Comparison of ENCODE assay signal across 8 cellular contexts in the genomic region with DNA sequence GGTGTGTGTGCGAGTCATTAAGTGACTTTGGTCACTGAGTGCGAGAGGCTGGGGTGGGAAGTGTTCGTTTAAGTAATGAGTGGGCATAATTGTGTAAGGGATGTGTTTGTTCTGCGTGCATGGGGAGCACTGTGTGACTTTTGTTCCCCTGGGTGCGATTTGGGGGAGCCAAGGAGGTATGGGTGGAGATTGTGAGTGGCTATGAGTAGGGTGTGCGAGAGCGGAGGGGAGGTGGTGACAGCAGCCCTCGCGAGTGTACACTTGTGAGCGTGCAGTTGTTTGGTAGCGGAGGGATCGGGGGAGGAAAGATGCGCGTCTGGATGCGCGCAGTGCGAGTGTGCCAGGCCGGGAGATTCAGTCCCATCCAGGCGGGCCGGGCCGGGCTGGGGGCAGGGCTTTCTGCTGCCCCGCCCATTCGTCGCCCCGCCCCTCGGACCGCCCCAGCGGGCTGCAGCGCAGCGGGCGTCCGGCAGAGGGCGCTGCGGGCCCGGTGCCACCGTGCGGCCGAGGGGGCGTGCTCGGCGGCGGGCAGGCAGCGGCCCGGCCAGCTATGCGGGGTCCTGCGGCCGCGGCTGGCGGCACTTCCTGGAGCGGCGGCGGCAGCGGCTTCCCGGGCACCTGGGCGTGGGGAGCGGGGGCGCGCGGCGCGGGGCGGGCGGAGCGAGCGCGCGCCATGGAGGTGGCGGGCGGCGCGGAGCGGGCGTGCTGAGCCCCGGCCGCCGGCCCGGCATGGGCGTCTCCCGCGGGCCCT. TPM values are rescaled to one million over a fixed set of nuclear protein-coding genes. Genes with fewer than 3 reads are reported as not detected.
A peak's percentile ranks its signal among the peaks of the same experiment; 100 is the strongest.
DNase-seq lines count a peak whose midpoint lies in the region; ATAC-seq, FAIRE-seq and TF ChIP-seq lines count a peak whose summit lies in the region.

A gene with protein sequence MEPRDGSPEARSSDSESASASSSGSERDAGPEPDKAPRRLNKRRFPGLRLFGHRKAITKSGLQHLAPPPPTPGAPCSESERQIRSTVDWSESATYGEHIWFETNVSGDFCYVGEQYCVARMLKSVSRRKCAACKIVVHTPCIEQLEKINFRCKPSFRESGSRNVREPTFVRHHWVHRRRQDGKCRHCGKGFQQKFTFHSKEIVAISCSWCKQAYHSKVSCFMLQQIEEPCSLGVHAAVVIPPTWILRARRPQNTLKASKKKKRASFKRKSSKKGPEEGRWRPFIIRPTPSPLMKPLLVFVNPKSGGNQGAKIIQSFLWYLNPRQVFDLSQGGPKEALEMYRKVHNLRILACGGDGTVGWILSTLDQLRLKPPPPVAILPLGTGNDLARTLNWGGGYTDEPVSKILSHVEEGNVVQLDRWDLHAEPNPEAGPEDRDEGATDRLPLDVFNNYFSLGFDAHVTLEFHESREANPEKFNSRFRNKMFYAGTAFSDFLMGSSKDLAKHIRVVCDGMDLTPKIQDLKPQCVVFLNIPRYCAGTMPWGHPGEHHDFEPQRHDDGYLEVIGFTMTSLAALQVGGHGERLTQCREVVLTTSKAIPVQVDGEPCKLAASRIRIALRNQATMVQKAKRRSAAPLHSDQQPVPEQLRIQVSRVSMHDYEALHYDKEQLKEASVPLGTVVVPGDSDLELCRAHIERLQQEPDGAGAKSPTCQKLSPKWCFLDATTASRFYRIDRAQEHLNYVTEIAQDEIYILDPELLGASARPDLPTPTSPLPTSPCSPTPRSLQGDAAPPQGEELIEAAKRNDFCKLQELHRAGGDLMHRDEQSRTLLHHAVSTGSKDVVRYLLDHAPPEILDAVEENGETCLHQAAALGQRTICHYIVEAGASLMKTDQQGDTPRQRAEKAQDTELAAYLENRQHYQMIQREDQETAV (plus strand): TSS at position 578 of the 751 bp plus-strand sequence. CDS start 197 bp downstream, outside the sequence.

- H3K4me2 ChIP-seq in fibroblast of lung (ENCODE audit: extremely low read depth, insufficient read depth, low read length) = peak within 1 kb of the TSS; percentile 88

- peak within 1 kb of the TSS; percentile 74 to 91 (median 84) for H3K4me3 ChIP-seq in fibroblast of lung (replicated peaks in 1 of 4; ENCODE audit: control extremely low read depth in 1 of 4, insufficient read depth in 1 of 4, low read depth in 3 of 4, low read length in 4 of 4)

- H3K36me3 Mint-ChIP-seq in naive thymus-derived CD8-positive, alpha-beta T cell = peaks cover 0 to 5% (median 0%) of the 10 kb centered on the region in 3 donors

- ATAC-seq in GM21360 (IDR thresholded peaks at IDR 0.05; ENCODE audit: unreplicated experiment) = peak; percentile 63
- peak; percentile 63 to 68 for ATAC-seq in naive thymus-derived CD8-positive, alpha-beta T cell

- no peaks in the 10 kb centered on the region for H3K36me3 ChIP-seq in fibroblast of lung (ENCODE audit: control insufficient read depth, insufficient read depth, low read length)

- no peaks in the 10 kb centered on the region for H3K9me3 ChIP-seq in fibroblast of lung (ENCODE audit: control insufficient read depth, insufficient read depth, low read depth, low read length)

- no peaks in the 10 kb centered on the region for H4K20me1 ChIP-seq in fibroblast of lung (ENCODE audit: control insufficient read depth, extremely low read depth, insufficient read depth, low read length)

- H2AFZ ChIP-seq in fibroblast of lung (ENCODE audit: low read length) = peak within 1 kb of the TSS; percentile 72

- POLR2A ChIA-PET in naive thymus-derived CD8-positive, alpha-beta T cell (lab: Charles Lee) = interaction anchor here (0.6 to 15.9 kb wide), 5 partner anchors 15 to 31 kb away, joined by 3 to 303 read pairs (median 3); no protein-coding TSS in a partner anchor

- H3K27me3 Mint-ChIP-seq in naive thymus-derived CD8-positive, alpha-beta T cell = no peaks in the 10 kb centered on the region

- peaks cover 9% of the 10 kb centered on the region for H3K4me1 ChIP-seq in fibroblast of lung (ENCODE audit: control insufficient read depth, extremely low read depth, insufficient read depth, low read length)

- peak within 1 kb of the TSS; percentile 74 for H3K9ac ChIP-seq in fibroblast of lung (ENCODE audit: insufficient read depth, low read length)

- H3K27ac ChIP-seq in fibroblast of lung (ENCODE audit: insufficient read depth, low read length) = peak within 1 kb of the TSS; percentile 23

- H3K27ac Mint-ChIP-seq in naive thymus-derived CD8-positive, alpha-beta T cell = peak within 1 kb of the TSS; percentile 91 to 98 (median 94)

- DNase-seq in DMS114 treated with DMSO at 0.1 percent for 48 hours (lab: John Stamatoyannopoulos, UW; ENCODE audit: unreplicated experiment) = peak; percentile 37
- DNase-seq in HTR-8/SVneo (ENCODE audit: insufficient read length, low spot score) = peak; percentile 83
- peak; percentile 89 for DNase-seq in RKO (ENCODE audit: low spot score)
- DNase-seq in activated T-helper 1 cell treated with anti-CD3 and anti-CD28 coated beads, Interleukin-2, amount 50 U/mL, for 16 hours (ENCODE audit: low read depth in 1 of 2, low spot score in 1 of 2) = peak; percentile 75 to 90
- peak; percentile 70 to 73 for DNase-seq in fibroblast of lung (ENCODE audit: low read depth in 2 of 2)
- DNase-seq in naive thymus-derived CD8-positive, alpha-beta T cell = peak; percentile 85 to 96 (median 93)
- peak; percentile 84 to 95 (median 88) for DNase-seq in stimulated activated naive CD4-positive, alpha-beta T cell (lab: John Stamatoyannopoulos, UW)

- peaks cover 56 to 89% (median 83%) of the 10 kb centered on the region in 4 donors for H3K4me1 Mint-ChIP-seq in naive thymus-derived CD8-positive, alpha-beta T cell

- H3K79me2 ChIP-seq in fibroblast of lung (ENCODE audit: control insufficient read depth, insufficient read depth, low read length) = peaks cover 15% of the 10 kb centered on the region

- peaks cover 7% of the 10 kb centered on the region for H3K27me3 ChIP-seq in fibroblast of lung (ENCODE audit: control insufficient read depth, insufficient read depth, low read length)

- H3K4me3 Mint-ChIP-seq in naive thymus-derived CD8-positive, alpha-beta T cell = peak within 1 kb of the TSS; percentile 78 to 98 (median 94)

- TF ChIP-seq CTCF in fibroblast of lung (conservative IDR thresholded peaks at IDR 0.05 in 1 of 2, IDR thresholded peaks at IDR 0.05 in 1 of 2; ENCODE audit: low read depth in 1 of 2, low read length in 2 of 2) = peak; percentile 30 to 43

- H3K9me3 Mint-ChIP-seq in naive thymus-derived CD8-positive, alpha-beta T cell = no peaks in the 10 kb centered on the region

- peak; percentile 95 for FAIRE-seq in HTR-8/SVneo (lab: Jason Lieb, UNC)

RNA-seq across cellular contexts. Expression of the gene that starts here (rescaled TPM):
- 24.9 and 35.5 TPM in 2 replicates for total RNA-seq in fibroblast of lung
- polyA plus RNA-seq in fibroblast of lung = 16.4 and 26.1 TPM in 2 replicates
- polyA plus RNA-seq in fibroblast of lung (2012) = 34.5 and 44.0 TPM in 2 replicates
- 71.9 and 76.7 TPM in 2 replicates for polyA minus RNA-seq in fibroblast of lung (ENCODE audit: low replicate concordance)
- 100 to 1,000 TPM; 234 to 243 TPM for total RNA-seq in naive thymus-derived CD8-positive, alpha-beta T cell
- polyA plus RNA-seq in naive thymus-derived CD8-positive, alpha-beta T cell = 10 to 100 TPM; 47.1 to 71.0 (median 52.5) TPM

Comparison
In these comparisons a context has a peak if more than half of its experiments do, and no peak if none do; other contexts are left out.
1. Peak in every context shown above with its lines: DNase-seq, ATAC-seq, H3K4me3 ChIP-seq and H3K27ac ChIP-seq.
2. DNase-seq: peak in every context shown above with its lines; median percentile 93 in naive thymus-derived CD8-positive, alpha-beta T cell; 89 in RKO; 88 in stimulated activated naive CD4-positive, alpha-beta T cell; 83 in HTR-8/SVneo; 82 in activated T-helper 1 cell treated with anti-CD3 and anti-CD28 coated beads, Interleukin-2, amount 50 U/mL, for 16 hours; 72 in fibroblast of lung; 37 in DMS114 treated with DMSO at 0.1 percent for 48 hours.